Comparison of ENCODE assay signal across 20 cellular contexts in genomic region chr12:116466536-116466935, GRCh38.
A peak's percentile ranks its signal among the peaks of the same experiment; 100 is the strongest.
DNase-seq lines count a peak whose midpoint lies in the region; ATAC-seq and TF ChIP-seq lines count a peak whose summit lies in the region.
"Had no signal": no experiment of that assay in that cellular context is flagged by ENCODE, and none has a peak within 500 bp of the region (broad histone marks: within the 10 kb centered on the region; RNA-seq: fewer than 3 reads in every experiment).

No MANE protein-coding gene starts in this region.

- CTCF ChIA-PET in AG04449 (lab: Yijun Ruan, JAX), result no interaction called here
- CTCF ChIA-PET in PC-9 (lab: Charles Lee), result no interaction called here

- no peaks in the 10 kb centered on the region for H3K9me3 Mint-ChIP-seq in chondrocyte (ENCODE audit: low read depth)
- H3K9me3 Mint-ChIP-seq: CD4-positive, alpha-beta memory T cell; nephron; T-cell had no signal

- no peak for TF ChIP-seq POLR2A in NB4 (IDR thresholded peaks at IDR 0.05; ENCODE audit: extremely low read depth, insufficient read length)

- H3K4me1 Mint-ChIP-seq in chondrocyte (ENCODE audit: low read depth), result peaks cover 13% of the 10 kb centered on the region

- no TSS peak for BruUV-seq in PC-9 (replicated peaks; lab: Mats Ljungman, UMichigan)

- no peak overlapping the region for H3K4me3 ChIP-seq in AG04449 (ENCODE audit: low read depth, low read length)
- no peak overlapping the region for H3K4me3 ChIP-seq in NB4 (ENCODE audit: low read depth, low read length)
- H3K4me3 ChIP-seq in PC-9, result no peak overlapping the region
- H3K4me3 ChIP-seq: body of pancreas, thoracic aorta had no signal

- intact Hi-C loops in PC-9 (cut with micrococcal nuclease; ENCODE audit: unreplicated experiment), result no loop called here

- no peaks in the 10 kb centered on the region for H3K9me3 ChIP-seq in PC-9 (ENCODE audit: insufficient read depth, low read depth)
- H3K9me3 ChIP-seq: body of pancreas, thoracic aorta had no signal

- no peaks in the 10 kb centered on the region for H3K4me1 ChIP-seq in PC-9 (replicated peaks; ENCODE audit: insufficient read depth)
- H3K4me1 ChIP-seq: body of pancreas had no signal

- POLR2A ChIA-PET in AG04449 (lab: Yijun Ruan, JAX) (no interaction called here), PC-9 (lab: Charles Lee; ENCODE audit: unreplicated experiment) (interaction anchor here (0.7 kb wide), 1 partner anchor 154 kb away, joined by 3 read pairs; no protein-coding TSS in a partner anchor)

- no peak overlapping the region for H2AFZ ChIP-seq in PC-9

- H3K36me3 ChIP-seq in PC-9 (ENCODE audit: low read depth), result no peaks in the 10 kb centered on the region
- H3K36me3 ChIP-seq: thoracic aorta had no signal

- H3K36me3 Mint-ChIP-seq in chondrocyte (ENCODE audit: low read depth), result no peaks in the 10 kb centered on the region
- H3K36me3 Mint-ChIP-seq: CD4-positive, alpha-beta memory T cell; T-cell had no signal

- H3F3A ChIP-seq in PC-9 (ENCODE audit: insufficient read depth, low read depth), result no peaks in the 10 kb centered on the region; the same call in 1 of the 2 replicates

- no peak overlapping the region for H3K4me3 Mint-ChIP-seq in chondrocyte (ENCODE audit: unreplicated experiment)
- H3K4me3 Mint-ChIP-seq: CD4-positive, alpha-beta memory T cell; nephron; T-cell had no signal

- H3K4me2 ChIP-seq in PC-9, result no peak overlapping the region

- H4K20me1 ChIP-seq in PC-9 (ENCODE audit: insufficient read depth), result no peaks in the 10 kb centered on the region

- no peaks in the 10 kb centered on the region; the same call in 1 of the 2 replicates for H3K9me2 ChIP-seq in PC-9 (ENCODE audit: insufficient read depth)

- no peaks in the 10 kb centered on the region for H3K79me2 ChIP-seq in PC-9 (ENCODE audit: low read depth)

- no peak overlapping the region for H3K27ac ChIP-seq in PC-9
- H3K27ac ChIP-seq: body of pancreas, thoracic aorta had no signal

- H3K27me3 Mint-ChIP-seq in chondrocyte (ENCODE audit: low read depth), result no peaks in the 10 kb centered on the region
- H3K27me3 Mint-ChIP-seq: CD4-positive, alpha-beta memory T cell; T-cell had no signal

- peak overlapping the region; percentile 53 for H3K27ac Mint-ChIP-seq in chondrocyte (ENCODE audit: unreplicated experiment)
- H3K27ac Mint-ChIP-seq: CD4-positive, alpha-beta memory T cell; T-cell had no signal

- peak; percentile 5 for TF ChIP-seq CTCF in AG04449 (IDR thresholded peaks at IDR 0.05; ENCODE audit: insufficient read depth, low read length, missing control alignments)
- no peak for TF ChIP-seq CTCF in NB4 (IDR thresholded peaks at IDR 0.05; ENCODE audit: low read depth, low read length)
- TF ChIP-seq CTCF in chondrocyte (IDR thresholded peaks at IDR 0.05), result peak; percentile 32
- no peak for TF ChIP-seq CTCF in PC-9 (conservative IDR thresholded peaks at IDR 0.05)

- no peaks in the 10 kb centered on the region for H3K27me3 ChIP-seq in PC-9 (ENCODE audit: insufficient read depth, low read depth)
- H3K27me3 ChIP-seq: body of pancreas had no signal

- DNase-seq in AG04449 (ENCODE audit: low read depth, low spot score) (no peak), NB4 (ENCODE audit: low read depth) (peak; percentile 54), chondrocyte (ENCODE audit: low spot score) (no peak), kidney tubule cell (ENCODE audit: low spot score) (peak; percentile 68), LoVo (ENCODE audit: low spot score) (no peak), hypothalamus (lab: John Stamatoyannopoulos, UW) (no peak), PC-9 (no peak)
- DNase-seq: activated gamma-delta T cell treated with Interleukin-2 at 50 U/mL for 16 hours; CD4-positive, alpha-beta memory T cell; DND-41; MV-4-11; NCI-H2081 treated with DMSO at 0.1 percent for 48 hours; stimulated activated CD4-positive, alpha-beta T cell treated with anti-CD3 and anti-CD28 coated beads, Interleukin-4, amount 100 ng/mL, for 24 hours; T-cell had no signal

- ATAC-seq in HG02678 (IDR thresholded peaks at IDR 0.05; ENCODE audit: unreplicated experiment), result no peak
- ATAC-seq: activated CD4-positive, CD25-positive, alpha-beta regulatory T cell treated with anti-CD3 and anti-CD28 coated beads, Interleukin-2, amount 50 U/mL, for 24 hours; sciatic nerve; T-cell had no signal

Comparison
In these comparisons a context has a peak if more than half of its experiments do, and no peak if none do; other contexts are left out.
1. DNase-seq: peak in NB4 (single experiment) and kidney tubule cell (single experiment); none in AG04449 (single experiment), chondrocyte (single experiment), LoVo (single experiment), hypothalamus (0 of 51) and PC-9 (0 of 2).
2. CTCF ChIP-seq: peak in AG04449 (single experiment) and chondrocyte (single experiment); none in NB4 (single experiment) and PC-9 (single experiment).